Comparison of ENCODE assay signal across 18 cellular contexts in genomic region chr1:44693159-44693558, GRCh38. TPM values are rescaled to one million over a fixed set of nuclear protein-coding genes. Genes with fewer than 3 reads are reported as not detected.
A peak's percentile ranks its signal among the peaks of the same experiment; 100 is the strongest.
DNase-seq lines count a peak whose midpoint lies in the region; ATAC-seq and FAIRE-seq lines count a peak whose summit lies in the region.
"Had no signal": no experiment of that assay in that cellular context is flagged by ENCODE, and none has a peak within 500 bp of the region (broad histone marks: within the 10 kb centered on the region; RNA-seq: fewer than 3 reads in every experiment).

No MANE protein-coding gene starts in this region.

- peak; percentile 68 for FAIRE-seq in GM19239 (lab: Jason Lieb, UNC)

- ATAC-seq in esophagus mucosa (peak; percentile 21), HG03521 (IDR thresholded peaks at IDR 0.05; ENCODE audit: unreplicated experiment) (no peak)
- ATAC-seq: mucosa of descending colon had no signal

- DNase-seq in GM19239 (ENCODE audit: insufficient read length, low spot score): no peak
- peak; percentile 35 for DNase-seq in NAMALWA (ENCODE audit: low spot score)
- no peak for DNase-seq in NCI-H524 treated with DMSO at 0.1 percent for 48 hours (lab: John Stamatoyannopoulos, UW)
- DNase-seq: activated CD4-positive, alpha-beta T cell treated with anti-CD3 and anti-CD28 coated beads for 4 hours; activated T-cell treated with anti-CD3 and anti-CD28 coated beads, Interleukin-2, amount 50 U/mL, for 24 hours; GM23248; mucosa of descending colon; NCI-H2081; NCI-H510A; SJCRH30; stimulated activated naive CD4-positive, alpha-beta T cell; trophoblast cell had no signal

RNA-seq across cellular contexts. Expression of gene ARMH1, which starts 18.6 kb away (rescaled TPM):
- not detected for total RNA-seq in esophagus mucosa
- total RNA-seq: epithelial cell of proximal tubule, pulmonary artery endothelial cell, SJCRH30 had no signal

RNA-seq across cellular contexts. Expression of gene TMEM53, which starts 18.9 kb away (rescaled TPM):
- total RNA-seq in esophagus mucosa: 4.4 TPM

RNA-seq across cellular contexts. Expression of gene RNU5D-1, which starts 37.8 kb away (rescaled TPM):
- not detected for total RNA-seq in esophagus mucosa
- total RNA-seq: epithelial cell of proximal tubule; GM23248; OCI-LY7; pulmonary artery endothelial cell; SJCRH30; T-helper 2 cell treated with Interferon-gamma antibody and Interleukin-4, amounts not matched to agents 100 ng/mL and 5 ng/mL, for 36 hours had no signal

RNA-seq across cellular contexts. Expression of gene KIF2C, which starts 46.5 kb away (rescaled TPM):
- total RNA-seq in esophagus mucosa: 15.2 TPM
